ENCODE assay signal across 7 cellular contexts in the genomic region with DNA sequence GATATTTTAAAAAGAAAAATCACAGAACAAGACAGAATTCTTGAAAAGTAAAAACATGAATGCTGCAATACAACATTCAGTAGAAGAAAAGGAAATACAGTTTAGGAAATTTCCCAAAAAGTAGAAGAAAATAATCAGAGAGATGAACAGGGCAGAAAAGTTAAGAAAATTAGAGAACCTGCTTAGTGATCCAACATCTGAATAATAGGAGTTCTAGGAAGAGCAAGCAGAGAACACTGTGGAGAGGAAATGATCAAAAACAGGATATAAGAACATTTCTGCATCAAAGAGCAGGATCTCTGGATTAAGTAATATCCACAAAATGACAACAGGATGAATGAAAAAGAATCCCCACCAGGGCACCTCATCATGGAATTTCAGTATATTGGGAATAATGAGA.
"Had no signal": no experiment of that assay in that cellular context is flagged by ENCODE, and none has a peak within 500 bp of the region (broad histone marks: within the 10 kb centered on the region; RNA-seq: fewer than 3 reads in every experiment).

No MANE protein-coding gene starts in this region.

- FAIRE-seq: GM12878, GM12891, GM12892, GM18507, GM19239 had no signal

- DNase-seq: GDM1, GF-D8 had no signal

- H3K4me3 ChIP-seq: GM12878 had no signal

- ATAC-seq: GM12878 had no signal
